Comparison of ENCODE assay signal across 8 cellular contexts in the genomic region with DNA sequence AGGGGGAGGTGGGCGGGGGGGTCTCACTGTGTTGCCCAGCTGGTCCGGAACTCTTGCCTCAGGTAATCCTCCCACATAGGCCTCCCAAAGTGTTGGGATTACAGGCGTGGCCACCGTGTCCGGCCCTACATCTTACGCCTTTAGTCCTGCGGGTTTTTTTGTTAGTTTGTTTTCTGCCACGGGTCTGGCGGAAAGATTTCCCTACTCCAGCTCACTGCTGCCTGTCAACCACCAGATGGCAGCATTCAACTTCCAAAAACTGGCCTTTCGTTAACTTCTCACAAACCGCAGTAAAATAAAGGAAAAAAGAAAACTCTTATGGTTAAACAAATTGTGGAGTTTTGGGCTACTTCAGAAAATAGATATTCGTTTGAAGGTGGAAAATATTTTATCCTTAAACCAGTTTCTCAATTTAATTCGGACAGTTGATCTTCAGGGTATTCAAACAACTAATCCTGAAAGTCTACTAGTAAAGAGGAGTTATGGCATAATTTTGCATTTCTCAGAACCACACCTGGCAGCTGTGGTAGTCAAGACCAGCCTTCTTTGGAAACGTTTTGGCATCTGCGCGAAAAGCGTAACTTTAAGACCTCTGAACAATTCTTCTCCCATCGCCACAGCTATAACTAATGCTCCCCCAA. TPM values are rescaled to one million over a fixed set of nuclear protein-coding genes. Genes with fewer than 3 reads are reported as not detected.
DNase-seq lines count a peak whose midpoint lies in the region; ATAC-seq and TF ChIP-seq lines count a peak whose summit lies in the region.

No MANE protein-coding gene starts in this region.

- DNase-seq in stimulated activated CD4-positive, alpha-beta T cell treated with anti-CD3 and anti-CD28 coated beads, Interleukin-15, amount 100 ng/mL, for 24 hours = peak; percentile 2
- no peak for DNase-seq in stimulated activated CD4-positive, alpha-beta T cell treated with anti-CD3 and anti-CD28 coated beads, Interleukin-4, amount 100 ng/mL, for 1 hour
- DNase-seq in HK-2 (ENCODE audit: unreplicated experiment) (peak; percentile 22), dermis microvascular lymphatic vessel endothelial cell (ENCODE audit: low read depth in 2 of 2) (peak; percentile 62 to 68), medulla oblongata (ENCODE audit: extremely low spot score) (peak; percentile 73)

- H3K27me3 ChIP-seq in OCI-LY3 (ENCODE audit: low read depth, low read length) = no peaks in the 10 kb centered on the region

- peak overlapping the region; percentile 28 for H3K9ac ChIP-seq in OCI-LY3 (ENCODE audit: low read length)

- no peaks in the 10 kb centered on the region for H4K20me1 ChIP-seq in OCI-LY3 (ENCODE audit: insufficient read depth, low read length)

- no peaks in the 10 kb centered on the region for H3K36me3 ChIP-seq in OCI-LY3 (replicated peaks; ENCODE audit: low read depth, low read length)

- no peak overlapping the region for H2AFZ ChIP-seq in OCI-LY3 (ENCODE audit: low read depth, low read length)

- H3K4me2 ChIP-seq in OCI-LY3 (ENCODE audit: low read length) = peak overlapping the region; percentile 74

- H3K4me3 ChIP-seq in OCI-LY3 (ENCODE audit: low read length) = peak overlapping the region; percentile 55

- H3K4me1 ChIP-seq in OCI-LY3 (ENCODE audit: low read length) = peaks cover 15% of the 10 kb centered on the region

- no peak for ATAC-seq in GM18858 (IDR thresholded peaks at IDR 0.05; ENCODE audit: unreplicated experiment)
- ATAC-seq in GM21619 (IDR thresholded peaks at IDR 0.05; ENCODE audit: unreplicated experiment) = no peak

- no peak overlapping the region for H3K27ac ChIP-seq in OCI-LY3 (ENCODE audit: low read length)

- TF ChIP-seq CTCF in OCI-LY3 (IDR thresholded peaks at IDR 0.05; ENCODE audit: low read depth, low read length) = peak; percentile 75

- H3K79me2 ChIP-seq in OCI-LY3 (ENCODE audit: low read length) = no peaks in the 10 kb centered on the region

- H3K9me3 ChIP-seq in OCI-LY3 (ENCODE audit: insufficient read depth, low read length) = no peaks in the 10 kb centered on the region

RNA-seq across cellular contexts. Expression of a gene that starts 41.1 kb away (rescaled TPM):
- total RNA-seq in dermis microvascular lymphatic vessel endothelial cell = not detected in 2 replicates
